Comparison of ENCODE assay signal across 25 cellular contexts in genomic region chr6:108193835-108194234, GRCh38. TPM values are rescaled to one million over a fixed set of nuclear protein-coding genes. Genes with fewer than 3 reads are reported as not detected.
DNase-seq lines count a peak whose midpoint lies in the region; ATAC-seq, FAIRE-seq and TF ChIP-seq lines count a peak whose summit lies in the region.
"Had no signal": no experiment of that assay in that cellular context is flagged by ENCODE, and none has a peak within 500 bp of the region (broad histone marks: within the 10 kb centered on the region; RNA-seq: fewer than 3 reads in every experiment).

No MANE protein-coding gene starts in this region.

- no peak for ATAC-seq in K562
- no peak for ATAC-seq in gastroesophageal sphincter

- H3K27ac ChIP-seq in HEK293 (ENCODE audit: extremely low read depth, low read depth, low read length) (no peak overlapping the region), K562 (ENCODE audit: extremely low read depth, low read depth, low read length) (no peak overlapping the region), gastroesophageal sphincter (no peak overlapping the region), suprapubic skin (no peak overlapping the region)
- H3K27ac ChIP-seq: BLaER1 had no signal

- POLR2A ChIA-PET in HEK293 (lab: Yijun Ruan, JAX), result no interaction called here
- POLR2A ChIA-PET in K562 (lab: Yijun Ruan, JAX), result interaction anchor here (0.6 to 1.1 kb wide), 2 partner anchors 23 to 28 kb away, joined by 3 to 4 read pairs; partner anchors contain the start of gene NR2E1

- H3K4me2 ChIP-seq in K562 (ENCODE audit: insufficient read depth, low read length), result no peak overlapping the region

- H2AFZ ChIP-seq in K562 (ENCODE audit: low read depth, low read length), result no peak overlapping the region

- in situ Hi-C loops in K562 (cut with MboI), result no loop called here

- TF ChIP-seq RAD21 in K562 (CRISPR knock-in tag; conservative IDR thresholded peaks at IDR 0.05 in 1 of 2, IDR thresholded peaks at IDR 0.05 in 1 of 2), result no peak

- H3K9ac ChIP-seq in K562 (ENCODE audit: insufficient read depth in 1 of 2, low read depth in 2 of 2, low read length in 2 of 2), result no peak overlapping the region
- H3K9ac ChIP-seq: BLaER1 had no signal

- no peak for FAIRE-seq in K562 (lab: Jason Lieb, UNC)
- FAIRE-seq: A204.1, D721Med, G401.6, GM12891, GM19239 had no signal

- no peak for TF ChIP-seq POLR2A in K562 (conservative IDR thresholded peaks at IDR 0.05)
- TF ChIP-seq POLR2A in gastroesophageal sphincter (IDR thresholded peaks at IDR 0.05), result no peak
- no peak for TF ChIP-seq POLR2A in suprapubic skin (IDR thresholded peaks at IDR 0.05)

- no peak for TF ChIP-seq EP300 in K562 (IDR thresholded peaks at IDR 0.05; ENCODE audit: low read length)
- TF ChIP-seq EP300 in gastroesophageal sphincter (IDR thresholded peaks at IDR 0.05), result no peak
- no peak for TF ChIP-seq EP300 in suprapubic skin (IDR thresholded peaks at IDR 0.05)

- no peaks in the 10 kb centered on the region for H3K9me3 ChIP-seq in HEK293 (ENCODE audit: control insufficient read depth, insufficient read depth, low read depth, low read length)
- no peaks in the 10 kb centered on the region for H3K9me3 ChIP-seq in K562 (replicated peaks; ENCODE audit: control insufficient read depth, insufficient read depth, low read depth, low read length)
- H3K9me3 ChIP-seq in gastroesophageal sphincter, result no peaks in the 10 kb centered on the region
- no peaks in the 10 kb centered on the region for H3K9me3 ChIP-seq in suprapubic skin
- H3K9me3 ChIP-seq: BE2C, BLaER1, Caco-2 had no signal

- intact Hi-C loops in K562 (cut with micrococcal nuclease), result no loop called here

- 0% methylated on average over 1 of the region's 1 CpG for WGBS in K562 (ENCODE audit: insufficient coverage, low coverage, missing lambda C conversion rate)
- WGBS in gastroesophageal sphincter (ENCODE audit: low coverage in 1 of 2), 2 donors, result 67 to 75% methylated on average over 1 of the region's 1 CpG
- WGBS in suprapubic skin, result 83% methylated on average over 1 of the region's 1 CpG

- H3K79me2 ChIP-seq in K562 (ENCODE audit: control insufficient read depth, insufficient read depth, low read length), result no peaks in the 10 kb centered on the region

- H3K4me3 ChIP-seq in HEK293 (ENCODE audit: low read depth, low read length) (no peak overlapping the region), K562 (no peak overlapping the region), gastroesophageal sphincter (no peak overlapping the region), suprapubic skin (no peak overlapping the region)
- H3K4me3 ChIP-seq: BLaER1 had no signal

- no peaks in the 10 kb centered on the region for H3K9me1 ChIP-seq in K562 (ENCODE audit: control insufficient read depth, insufficient read depth, low read length)

- H3K27me3 ChIP-seq in K562 (ENCODE audit: control insufficient read depth in 2 of 2, insufficient read depth in 2 of 2, low read length in 2 of 2), result peaks cover 17 to 24% of the 10 kb centered on the region in 2 experiments
- H3K27me3 ChIP-seq in gastroesophageal sphincter, result peaks cover 34% of the 10 kb centered on the region
- H3K27me3 ChIP-seq in suprapubic skin, result peaks cover 13% of the 10 kb centered on the region
- H3K27me3 ChIP-seq: BE2C, BLaER1 had no signal

- H3K36me3 ChIP-seq in HEK293 (ENCODE audit: control insufficient read depth in 2 of 2, insufficient read depth in 1 of 2, low read length in 2 of 2), result no peaks in the 10 kb centered on the region
- H3K36me3 ChIP-seq in K562 (ENCODE audit: control insufficient read depth, insufficient read depth, low read length), result no peaks in the 10 kb centered on the region
- H3K36me3 ChIP-seq in gastroesophageal sphincter, result no peaks in the 10 kb centered on the region
- H3K36me3 ChIP-seq in suprapubic skin, result no peaks in the 10 kb centered on the region
- H3K36me3 ChIP-seq: BE2C, BLaER1 had no signal

- no peak for DNase-seq in K562 (ENCODE audit: extremely low read depth in 1 of 4, low spot score in 3 of 4)
- no peak for DNase-seq in COLO829 (ENCODE audit: low spot score)
- no peak for DNase-seq in suprapubic skin (ENCODE audit: low spot score in 2 of 2)
- DNase-seq: 8988T; ACHN; C1 segment of cervical spinal cord; Caco-2; Calu3; CD4-positive, alpha-beta memory T cell; CD4-positive, CD25-positive, alpha-beta regulatory T cell; CD8-positive, alpha-beta memory T cell; DMS79 treated with DMSO at 0.1 percent for 48 hours; GF-D8 had no signal

- no peak for TF ChIP-seq CTCF in HEK293 (tag by site-specific recombination; IDR thresholded peaks at IDR 0.05)
- no peak for TF ChIP-seq CTCF in K562 (IDR thresholded peaks at IDR 0.05 in 2 of 3, conservative IDR thresholded peaks at IDR 0.05 in 1 of 3; ENCODE audit: insufficient read depth in 2 of 3, low read depth in 1 of 3, low read length in 3 of 3)
- no peak for TF ChIP-seq CTCF in gastroesophageal sphincter (IDR thresholded peaks at IDR 0.05)
- TF ChIP-seq CTCF in suprapubic skin (IDR thresholded peaks at IDR 0.05), result no peak

- H4K20me1 ChIP-seq in K562 (replicated peaks; ENCODE audit: control insufficient read depth, insufficient read depth, low read length), result 0 out of 2 replicates have a peak, but pooled peaks cover 3% of the 10 kb centered on the region
- H4K20me1 ChIP-seq: BLaER1 had no signal

- BruUV-seq in K562 (replicated peaks; lab: Mats Ljungman, UMichigan), result no TSS peak

- H3K4me1 ChIP-seq in HEK293 (ENCODE audit: control insufficient read depth, insufficient read depth, low read length) (no peaks in the 10 kb centered on the region), K562 (replicated peaks in 1 of 2; ENCODE audit: control insufficient read depth in 2 of 2, insufficient read depth in 2 of 2, low read length in 2 of 2) (peaks cover 2 to 4% of the 10 kb centered on the region in 2 experiments; a peak in 3 of 5 replicates), gastroesophageal sphincter (no peaks in the 10 kb centered on the region), suprapubic skin (no peaks in the 10 kb centered on the region)
- H3K4me1 ChIP-seq: Caco-2 had no signal

- CTCF ChIA-PET in HEK293 (lab: Yijun Ruan, JAX), result interaction anchor here (0.5 kb wide), 1 partner anchor 135 kb away, joined by 3 read pairs; no protein-coding TSS in a partner anchor
- CTCF ChIA-PET in K562 (lab: Yijun Ruan, JAX; ENCODE audit: low intra/inter-chr PET ratio), result no interaction called here

TF ChIP-seq in HEK293, 187 proteins besides CTCF, POLR2A, EP300 and RAD21:
- TF ChIP-seq PRDM1 (tag by site-specific recombination; IDR thresholded peaks at IDR 0.05) (peak; percentile 85), ZNF366 (tag by site-specific recombination; conservative IDR thresholded peaks at IDR 0.05) (0 out of 2 replicates have a peak, but pooled peaks have one; percentile 13), ZNF785 (tag by site-specific recombination; IDR thresholded peaks at IDR 0.05) (no peak)
TF ChIP-seq in HEK293: peak in this region for 2.

TF ChIP-seq in K562, 482 proteins besides CTCF, POLR2A, EP300 and RAD21:
- TF ChIP-seq SLC30A9 (CRISPR knock-in tag; IDR thresholded peaks at IDR 0.05) (no peak), TAL1 (IDR thresholded peaks at IDR 0.05) (no peak), TRIM28 (IDR thresholded peaks at IDR 0.05) (no peak), ZNF280B (CRISPR knock-in tag; IDR thresholded peaks at IDR 0.05) (no peak), LARP7 (IDR thresholded peaks at IDR 0.05) (no peak), RBFOX2 (IDR thresholded peaks at IDR 0.05; ENCODE audit: low read depth, low read length) (no peak)
- TF ChIP-seq, protein P1, sequence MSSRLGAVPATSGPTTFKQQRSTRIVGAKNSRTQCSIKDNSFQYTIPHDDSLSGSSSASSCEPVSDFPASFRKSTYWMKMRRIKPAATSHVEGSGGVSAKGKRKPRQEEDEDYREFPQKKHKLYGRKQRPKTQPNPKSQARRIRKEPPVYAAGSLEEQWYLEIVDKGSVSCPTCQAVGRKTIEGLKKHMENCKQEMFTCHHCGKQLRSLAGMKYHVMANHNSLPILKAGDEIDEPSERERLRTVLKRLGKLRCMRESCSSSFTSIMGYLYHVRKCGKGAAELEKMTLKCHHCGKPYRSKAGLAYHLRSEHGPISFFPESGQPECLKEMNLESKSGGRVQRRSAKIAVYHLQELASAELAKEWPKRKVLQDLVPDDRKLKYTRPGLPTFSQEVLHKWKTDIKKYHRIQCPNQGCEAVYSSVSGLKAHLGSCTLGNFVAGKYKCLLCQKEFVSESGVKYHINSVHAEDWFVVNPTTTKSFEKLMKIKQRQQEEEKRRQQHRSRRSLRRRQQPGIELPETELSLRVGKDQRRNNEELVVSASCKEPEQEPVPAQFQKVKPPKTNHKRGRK (tag; IDR thresholded peaks at IDR 0.05), result peak; percentile 57

RNA-seq across cellular contexts. Expression of gene NR2E1, which starts 28.0 kb away (rescaled TPM):
- total RNA-seq in K562 (2011; cell fraction: chromatin; rRNA removed; ENCODE audit: low replicate concordance), result not detected in 2 replicates
- total RNA-seq in K562 (2011; cell fraction: nucleolus; rRNA removed), result not detected in 2 replicates
- not detected in 2 replicates for total RNA-seq in K562 (2011; cell fraction: nucleoplasm; rRNA removed)
- total RNA-seq in K562 (2014; rRNA removed) (not detected in 2 replicates), K562 (2014; rRNA removed; fragmentation: Illumina TruSeq; extraction: Trizol) (not detected in 2 replicates), K562 (2015; rRNA removed; fragmentation: Illumina TruSeq; extraction: Trizol) (not detected in 2 replicates), K562 (2021) (not detected in 2 replicates), gastroesophageal sphincter (not detected), suprapubic skin (under 1 TPM in 1 of 4 donors, not detected in 3; 0.38 TPM)
- polyA plus RNA-seq in K562 (2011; rRNA removed) (not detected in 2 replicates), K562 (2014; fragmentation: Illumina TruSeq; extraction: Trizol) (not detected in 2 replicates), K562 (2014; fragmentation: Nextera tagmentation; extraction: Ambion mirVana) (not detected), K562 (2014; rRNA removed) (not detected in 2 replicates)
- not detected in 2 replicates for polyA plus RNA-seq in K562 (2011; cell fraction: cytosol; rRNA removed)
- polyA plus RNA-seq in K562 (2011; cell fraction: nucleus; rRNA removed), result not detected in 2 replicates
- not detected in 2 replicates for polyA plus RNA-seq in K562 (2012)
- polyA minus RNA-seq in K562 (2011; rRNA and poly(A)+ RNA removed), result not detected in 2 replicates
- polyA minus RNA-seq in K562 (2011; cell fraction: cytosol; rRNA and poly(A)+ RNA removed), result not detected in 2 replicates
- not detected in 2 replicates for polyA minus RNA-seq in K562 (2011; cell fraction: nucleus; rRNA and poly(A)+ RNA removed)
- total RNA-seq: A673; Calu3; CD4-positive, alpha-beta memory T cell; CD4-positive, CD25-positive, alpha-beta regulatory T cell; CD8-positive, alpha-beta memory T cell had no signal
- polyA plus RNA-seq: AG04450; CD14-positive monocyte; CD4-positive, alpha-beta memory T cell; CD4-positive, CD25-positive, alpha-beta regulatory T cell; CD8-positive, alpha-beta memory T cell had no signal
